19 cellular contexts compared by ENCODE assay signal in the genomic region with DNA sequence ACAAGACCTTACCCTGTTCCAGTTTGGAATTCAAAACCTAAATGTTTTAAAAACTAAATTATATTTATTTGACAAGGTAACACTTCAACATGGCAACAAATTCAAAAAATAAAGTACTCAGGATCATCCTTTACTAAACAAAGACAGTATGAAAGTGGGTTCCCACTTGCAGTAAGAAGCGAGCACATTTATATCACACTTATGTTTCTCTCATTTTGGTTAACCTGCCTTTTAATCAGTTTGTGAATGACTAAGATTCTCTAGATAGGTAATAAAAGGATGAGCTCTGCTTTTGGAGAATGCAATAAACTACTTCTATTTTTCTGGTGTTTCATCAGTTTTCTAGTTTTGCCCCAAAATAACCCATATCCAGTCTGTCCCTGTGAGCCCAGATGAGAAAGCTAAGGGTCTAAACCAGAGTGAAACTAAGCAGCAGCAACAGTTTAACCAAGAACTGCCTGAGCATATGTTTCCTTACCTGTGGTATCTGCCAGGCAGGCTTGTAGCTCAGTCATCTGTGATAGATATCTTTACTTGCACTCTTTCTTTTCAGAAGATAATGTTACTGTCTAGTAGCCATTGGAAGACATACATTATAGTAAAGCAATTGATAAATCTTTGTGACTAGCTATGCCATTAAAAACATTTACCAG.
"Had no signal": no experiment of that assay in that cellular context is flagged by ENCODE, and none has a peak within 500 bp of the region (broad histone marks: within the 10 kb centered on the region; RNA-seq: fewer than 3 reads in every experiment).

No MANE protein-coding gene starts in this region.

- ATAC-seq: activated naive CD8-positive, alpha-beta T cell treated with anti-CD3 and anti-CD28 coated beads, Interleukin-2, amount 50 U/mL, for 24 hours; PC-3 had no signal

- H3K4me1 Mint-ChIP-seq: activated CD4-positive, alpha-beta T cell treated with anti-CD3 and anti-CD28 coated beads, Interleukin-2, amount 10 ng/mL, durations not matched to agents 24 days and 14 days; activated naive CD8-positive, alpha-beta T cell treated with anti-CD3 and anti-CD28 coated beads, Interleukin-2, amount 50 U/mL, for 24 hours; brain had no signal

- FAIRE-seq: astrocyte, TTC549 had no signal

- DNase-seq: activated CD4-positive, alpha-beta T cell treated with anti-CD3 and anti-CD28 coated beads, Interleukin-2, amount 10 ng/mL, durations not matched to agents 24 days and 14 days; activated CD4-positive, alpha-beta T cell treated with anti-CD3 and anti-CD28 coated beads, Interleukin-2, amount 50 U/mL, for 48 hours; activated CD4-positive, CD25-positive, alpha-beta regulatory T cell; activated effector memory CD4-positive, alpha-beta T cell treated with anti-CD3 and anti-CD28 coated beads, Interleukin-2, amount 50 U/mL, for 16 hours; activated naive CD4-positive, alpha-beta T cell treated with Interleukin-2 at 50 U/mL for 16 hours; activated naive CD8-positive, alpha-beta T cell treated with anti-CD3 and anti-CD28 coated beads, Interleukin-2, amount 50 U/mL, for 24 hours; activated T-cell treated with anti-CD3 and anti-CD28 coated beads for 4 hours; amygdala; NCI-H1105 treated with DMSO at 0.1 percent for 48 hours; NCI-H1436 treated with DMSO at 0.1 percent for 48 hours; NCI-H2081; PC-3; SHP77 treated with DMSO at 0.1 percent for 48 hours; T-helper 9 cell had no signal

- H3K9me3 Mint-ChIP-seq: activated CD4-positive, alpha-beta T cell treated with anti-CD3 and anti-CD28 coated beads, Interleukin-2, amount 10 ng/mL, durations not matched to agents 24 days and 14 days; activated naive CD8-positive, alpha-beta T cell treated with anti-CD3 and anti-CD28 coated beads, Interleukin-2, amount 50 U/mL, for 24 hours; T-helper 1 cell treated with Interleukin-12 subunit alpha and Interleukin-12 subunit beta and Interleukin-4 antibody, amounts not matched to agents 30 μg/mL and 1 μg/mL, for 36 hours had no signal

- H3K27ac Mint-ChIP-seq: activated CD4-positive, alpha-beta T cell treated with anti-CD3 and anti-CD28 coated beads, Interleukin-2, amount 10 ng/mL, durations not matched to agents 24 days and 14 days; activated naive CD4-positive, alpha-beta T cell treated with anti-CD3 and anti-CD28 coated beads, Interleukin-2, amount 50 U/mL, for 72 hours; activated naive CD8-positive, alpha-beta T cell treated with anti-CD3 and anti-CD28 coated beads, Interleukin-2, amount 50 U/mL, for 24 hours; brain; T-helper 1 cell treated with Interleukin-12 subunit alpha and Interleukin-12 subunit beta and Interleukin-4 antibody, amounts not matched to agents 30 μg/mL and 1 μg/mL, for 36 hours had no signal

- H3K4me3 Mint-ChIP-seq: activated CD4-positive, alpha-beta T cell treated with anti-CD3 and anti-CD28 coated beads, Interleukin-2, amount 10 ng/mL, durations not matched to agents 24 days and 14 days; activated naive CD8-positive, alpha-beta T cell treated with anti-CD3 and anti-CD28 coated beads, Interleukin-2, amount 50 U/mL, for 24 hours; brain; T-helper 1 cell treated with Interleukin-12 subunit alpha and Interleukin-12 subunit beta and Interleukin-4 antibody, amounts not matched to agents 30 μg/mL and 1 μg/mL, for 36 hours had no signal
